ENCODE assay signal across 9 cellular contexts in the genomic region with DNA sequence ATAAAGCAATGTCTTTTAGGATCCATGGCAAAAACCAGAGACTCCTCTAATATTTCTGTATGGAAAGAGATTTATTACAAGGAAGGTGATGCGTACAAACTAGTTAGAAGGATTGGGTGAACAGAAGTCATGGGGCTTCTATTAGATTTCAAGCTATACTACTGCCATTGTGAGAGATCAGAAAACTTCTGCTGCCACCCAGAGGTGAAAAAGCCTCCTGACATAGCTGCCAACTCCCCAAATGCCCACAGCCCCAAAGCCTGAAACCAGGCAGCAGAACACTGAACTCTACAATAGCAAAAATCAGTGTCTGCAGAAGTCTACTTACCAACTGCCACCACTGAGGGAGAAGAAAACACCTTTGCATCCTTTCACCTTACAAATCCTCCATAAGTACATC.
DNase-seq lines count a peak whose midpoint lies in the region; ATAC-seq and TF ChIP-seq lines count a peak whose summit lies in the region.
"Had no signal": no experiment of that assay in that cellular context is flagged by ENCODE, and none has a peak within 500 bp of the region (broad histone marks: within the 10 kb centered on the region; RNA-seq: fewer than 3 reads in every experiment).

No MANE protein-coding gene starts in this region.

- H4K20me1 ChIP-seq in DND-41 (ENCODE audit: insufficient read depth, low read length), result no peaks in the 10 kb centered on the region

- no peak overlapping the region for H2AFZ ChIP-seq in DND-41 (ENCODE audit: low read depth, low read length)

- peak; percentile 56 for TF ChIP-seq CTCF in DND-41 (IDR thresholded peaks at IDR 0.05; ENCODE audit: borderline replicate concordance, extremely low read depth, low read length, poor library complexity, severe bottlenecking)

- no peak overlapping the region for H3K9ac ChIP-seq in DND-41 (ENCODE audit: low read depth, low read length)

- peak; percentile 54; the same call in 1 of the 3 replicates for ATAC-seq in DND-41 (ENCODE audit: insufficient read depth, low read depth)
- ATAC-seq in SK-N-SH treated with all-trans-retinoic acid at 6 μM for 48 hours, result peak; percentile 93
- ATAC-seq in left lobe of liver, result peak; percentile 51
- no peak for ATAC-seq in GM21360 (IDR thresholded peaks at IDR 0.05; ENCODE audit: unreplicated experiment)
- ATAC-seq: right cardiac atrium had no signal

- H3K9me3 ChIP-seq in DND-41 (ENCODE audit: insufficient read depth, low read length, severe bottlenecking), result no peaks in the 10 kb centered on the region

- H3K27ac ChIP-seq in DND-41 (ENCODE audit: low read length), result no peak overlapping the region

- H3K4me1 ChIP-seq in DND-41 (ENCODE audit: insufficient read depth, low read length), result no peaks in the 10 kb centered on the region

- H3K79me2 ChIP-seq in DND-41 (ENCODE audit: insufficient read depth, low read length), result no peaks in the 10 kb centered on the region

- H3K27me3 ChIP-seq in DND-41 (ENCODE audit: insufficient read depth, low read length, poor library complexity), result peaks cover 2% of the 10 kb centered on the region

- no peak overlapping the region for H3K4me3 ChIP-seq in DND-41 (ENCODE audit: low read depth in 1 of 2, low read length in 2 of 2)

- H3K36me3 ChIP-seq in DND-41 (ENCODE audit: insufficient read depth, low read length), result no peaks in the 10 kb centered on the region

- no peak overlapping the region for H3K4me2 ChIP-seq in DND-41 (ENCODE audit: insufficient read depth, low read length)

- DNase-seq in DND-41 (peak; percentile 5), HK-2 (ENCODE audit: unreplicated experiment) (peak; percentile 44), left lobe of liver (ENCODE audit: low spot score) (no peak), OCI-M2 (lab: John Stamatoyannopoulos, UW; ENCODE audit: unreplicated experiment) (no peak), NOMO-1 treated with dmso at 0.1 percent for 144 hours (lab: John Stamatoyannopoulos, UW; ENCODE audit: unreplicated experiment) (no peak)
- no peak for DNase-seq in stimulated activated CD4-positive, alpha-beta T cell treated with anti-CD3 and anti-CD28 coated beads, Interleukin-1b, Interleukin-23, amount 100 ng/mL, for 48 hours
- DNase-seq: right cardiac atrium had no signal

TF ChIP-seq in SK-N-SH treated with all-trans-retinoic acid at 6 μM for 48 hours, 23 proteins besides CTCF, POLR2A, EP300 and RAD21:
- TF ChIP-seq ZFP30 (CRISPR knock-in tag; IDR thresholded peaks at IDR 0.05) (no peak), ZNF8 (CRISPR knock-in tag; IDR thresholded peaks at IDR 0.05) (no peak), ZFP3 (CRISPR knock-in tag; IDR thresholded peaks at IDR 0.05) (no peak), SNAI2 (CRISPR knock-in tag; IDR thresholded peaks at IDR 0.05) (no peak), ISL1 (CRISPR knock-in tag; IDR thresholded peaks at IDR 0.05) (no peak), ZC3H10 (CRISPR knock-in tag; IDR thresholded peaks at IDR 0.05) (no peak), POU6F1 (CRISPR knock-in tag; IDR thresholded peaks at IDR 0.05; ENCODE audit: borderline replicate concordance, low read depth) (no peak), TCF4 (CRISPR knock-in tag; IDR thresholded peaks at IDR 0.05; ENCODE audit: borderline replicate concordance) (no peak), PPARA (CRISPR knock-in tag; IDR thresholded peaks at IDR 0.05; ENCODE audit: borderline replicate concordance) (no peak), GLIS3 (CRISPR knock-in tag; IDR thresholded peaks at IDR 0.05) (no peak), ZNF70 (CRISPR knock-in tag; IDR thresholded peaks at IDR 0.05) (no peak), OSR1 (CRISPR knock-in tag; IDR thresholded peaks at IDR 0.05) (no peak), BACH2 (CRISPR knock-in tag; IDR thresholded peaks at IDR 0.05; ENCODE audit: borderline replicate concordance) (no peak)
- TF ChIP-seq, protein P1, sequence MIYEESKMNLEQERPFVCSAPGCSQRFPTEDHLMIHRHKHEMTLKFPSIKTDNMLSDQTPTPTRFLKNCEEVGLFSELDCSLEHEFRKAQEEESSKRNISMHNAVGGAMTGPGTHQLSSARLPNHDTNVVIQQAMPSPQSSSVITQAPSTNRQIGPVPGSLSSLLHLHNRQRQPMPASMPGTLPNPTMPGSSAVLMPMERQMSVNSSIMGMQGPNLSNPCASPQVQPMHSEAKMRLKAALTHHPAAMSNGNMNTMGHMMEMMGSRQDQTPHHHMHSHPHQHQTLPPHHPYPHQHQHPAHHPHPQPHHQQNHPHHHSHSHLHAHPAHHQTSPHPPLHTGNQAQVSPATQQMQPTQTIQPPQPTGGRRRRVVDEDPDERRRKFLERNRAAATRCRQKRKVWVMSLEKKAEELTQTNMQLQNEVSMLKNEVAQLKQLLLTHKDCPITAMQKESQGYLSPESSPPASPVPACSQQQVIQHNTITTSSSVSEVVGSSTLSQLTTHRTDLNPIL (CRISPR knock-in tag; IDR thresholded peaks at IDR 0.05; ENCODE audit: low read depth), result no peak
- TF ChIP-seq, protein P2, sequence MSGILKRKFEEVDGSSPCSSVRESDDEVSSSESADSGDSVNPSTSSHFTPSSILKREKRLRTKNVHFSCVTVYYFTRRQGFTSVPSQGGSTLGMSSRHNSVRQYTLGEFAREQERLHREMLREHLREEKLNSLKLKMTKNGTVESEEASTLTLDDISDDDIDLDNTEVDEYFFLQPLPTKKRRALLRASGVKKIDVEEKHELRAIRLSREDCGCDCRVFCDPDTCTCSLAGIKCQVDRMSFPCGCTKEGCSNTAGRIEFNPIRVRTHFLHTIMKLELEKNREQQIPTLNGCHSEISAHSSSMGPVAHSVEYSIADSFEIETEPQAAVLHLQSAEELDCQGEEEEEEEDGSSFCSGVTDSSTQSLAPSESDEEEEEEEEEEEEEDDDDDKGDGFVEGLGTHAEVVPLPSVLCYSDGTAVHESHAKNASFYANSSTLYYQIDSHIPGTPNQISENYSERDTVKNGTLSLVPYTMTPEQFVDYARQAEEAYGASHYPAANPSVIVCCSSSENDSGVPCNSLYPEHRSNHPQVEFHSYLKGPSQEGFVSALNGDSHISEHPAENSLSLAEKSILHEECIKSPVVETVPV (CRISPR knock-in tag; IDR thresholded peaks at IDR 0.05), result no peak

Comparison
In these comparisons a context has a peak if more than half of its experiments do, and no peak if none do; other contexts are left out.
1. DNase-seq: peak in DND-41 (single experiment) and HK-2 (single experiment); none in left lobe of liver (single experiment), OCI-M2 (single experiment), NOMO-1 treated with dmso at 0.1 percent for 144 hours (single experiment) and stimulated activated CD4-positive, alpha-beta T cell treated with anti-CD3 and anti-CD28 coated beads, Interleukin-1b, Interleukin-23, amount 100 ng/mL, for 48 hours (single experiment).